In genomic region chr17:19002191-19002590, GRCh38 we compare ENCODE assay signal across 12 cellular contexts. TPM values are rescaled to one million over a fixed set of nuclear protein-coding genes. Genes with fewer than 3 reads are reported as not detected.
DNase-seq lines count a peak whose midpoint lies in the region; ATAC-seq, FAIRE-seq and TF ChIP-seq lines count a peak whose summit lies in the region.
"Had no signal": no experiment of that assay in that cellular context is flagged by ENCODE, and none has a peak within 500 bp of the region (broad histone marks: within the 10 kb centered on the region; RNA-seq: fewer than 3 reads in every experiment).

No MANE protein-coding gene starts in this region.

- peaks cover 11% of the 10 kb centered on the region for H4K20me1 ChIP-seq in keratinocyte (ENCODE audit: control insufficient read depth, extremely low read depth, insufficient read depth, low read length)

- no peak overlapping the region for H2AFZ ChIP-seq in keratinocyte (ENCODE audit: control insufficient read depth, low read length)

- H3K9me3 ChIP-seq in keratinocyte (ENCODE audit: control insufficient read depth, low read depth, low read length) (no peaks in the 10 kb centered on the region), adrenal gland (replicated peaks in 1 of 3) (no peaks in the 10 kb centered on the region)

- H3K4me2 ChIP-seq in keratinocyte (ENCODE audit: control insufficient read depth, extremely low read depth, insufficient read depth, low read depth, low read length): peak overlapping the region; percentile 96

- H3K36me3 Mint-ChIP-seq in stimulated activated naive CD8-positive, alpha-beta T cell treated with anti-CD3 and anti-CD28 coated beads, Interleukin-15, Interleukin-2, amounts not matched to agents 100 ng/mL and 50 ng/mL, for 24 hours (ENCODE audit: low read depth): peaks cover 17% of the 10 kb centered on the region
- H3K36me3 Mint-ChIP-seq in activated T-helper 17 cell treated with anti-CD3 and anti-CD28 coated beads, Interleukin-2, amount 50 U/mL, for 72 hours (ENCODE audit: low read depth): peaks cover 23% of the 10 kb centered on the region
- H3K36me3 Mint-ChIP-seq in endothelial cell (ENCODE audit: low read depth, unreplicated experiment): no peaks in the 10 kb centered on the region

- H3K4me1 ChIP-seq in keratinocyte (ENCODE audit: control insufficient read depth, extremely low read depth, insufficient read depth, low read length) (peaks cover 58% of the 10 kb centered on the region), adrenal gland (replicated peaks in 1 of 2) (peaks cover 12 to 13% of the 10 kb centered on the region in 2 donors)

- H3K9me3 Mint-ChIP-seq in stimulated activated naive CD8-positive, alpha-beta T cell treated with anti-CD3 and anti-CD28 coated beads, Interleukin-15, Interleukin-2, amounts not matched to agents 100 ng/mL and 50 ng/mL, for 24 hours: no peaks in the 10 kb centered on the region
- H3K9me3 Mint-ChIP-seq in activated T-helper 17 cell treated with anti-CD3 and anti-CD28 coated beads, Interleukin-2, amount 50 U/mL, for 72 hours: no peaks in the 10 kb centered on the region
- no peaks in the 10 kb centered on the region for H3K9me3 Mint-ChIP-seq in endothelial cell (ENCODE audit: unreplicated experiment)

- H3K27ac ChIP-seq in keratinocyte (ENCODE audit: control insufficient read depth, insufficient read depth, low read length) (peak overlapping the region; percentile 96), substantia nigra (ENCODE audit: low read depth, low read length, poor library complexity, severe bottlenecking) (no peak overlapping the region), adrenal gland (no peak overlapping the region)
- H3K27ac ChIP-seq: heart left ventricle had no signal

- H3K27me3 ChIP-seq in keratinocyte (ENCODE audit: control insufficient read depth, extremely low read depth, insufficient read depth, low read length) (no peaks in the 10 kb centered on the region), adrenal gland (no peaks in the 10 kb centered on the region)
- H3K27me3 ChIP-seq: heart left ventricle had no signal

- ATAC-seq in stimulated activated naive CD8-positive, alpha-beta T cell treated with anti-CD3 and anti-CD28 coated beads, Interleukin-15, Interleukin-2, amounts not matched to agents 100 U/mL and 50 U/mL, for 24 hours: no peak
- no peak for ATAC-seq in activated T-helper 17 cell treated with anti-CD3 and anti-CD28 coated beads, Interleukin-2, amount 50 U/mL, for 72 hours (replicated peaks)
- ATAC-seq: heart left ventricle had no signal

- peak overlapping the region; percentile 84 for H3K4me3 Mint-ChIP-seq in stimulated activated naive CD8-positive, alpha-beta T cell treated with anti-CD3 and anti-CD28 coated beads, Interleukin-15, Interleukin-2, amounts not matched to agents 100 ng/mL and 50 ng/mL, for 24 hours
- peak overlapping the region; percentile 77 for H3K4me3 Mint-ChIP-seq in activated T-helper 17 cell treated with anti-CD3 and anti-CD28 coated beads, Interleukin-2, amount 50 U/mL, for 72 hours
- H3K4me3 Mint-ChIP-seq in endothelial cell (ENCODE audit: unreplicated experiment): no peak overlapping the region

- WGBS in adrenal gland, 4 donors: 62 to 72% (median 67%) methylated on average over 4 to 5 of the region's 5 CpGs

- H3K27ac Mint-ChIP-seq in stimulated activated naive CD8-positive, alpha-beta T cell treated with anti-CD3 and anti-CD28 coated beads, Interleukin-15, Interleukin-2, amounts not matched to agents 100 ng/mL and 50 ng/mL, for 24 hours: no peak overlapping the region
- peak overlapping the region; percentile 49 for H3K27ac Mint-ChIP-seq in activated T-helper 17 cell treated with anti-CD3 and anti-CD28 coated beads, Interleukin-2, amount 50 U/mL, for 72 hours
- no peak overlapping the region for H3K27ac Mint-ChIP-seq in endothelial cell (ENCODE audit: unreplicated experiment)

- no peaks in the 10 kb centered on the region for H3K27me3 Mint-ChIP-seq in stimulated activated naive CD8-positive, alpha-beta T cell treated with anti-CD3 and anti-CD28 coated beads, Interleukin-15, Interleukin-2, amounts not matched to agents 100 ng/mL and 50 ng/mL, for 24 hours
- no peaks in the 10 kb centered on the region for H3K27me3 Mint-ChIP-seq in activated T-helper 17 cell treated with anti-CD3 and anti-CD28 coated beads, Interleukin-2, amount 50 U/mL, for 72 hours
- H3K27me3 Mint-ChIP-seq in endothelial cell (ENCODE audit: unreplicated experiment): no peaks in the 10 kb centered on the region

- DNase-seq in stimulated activated naive CD8-positive, alpha-beta T cell treated with anti-CD3 and anti-CD28 coated beads, Interleukin-15, Interleukin-2, amounts not matched to agents 100 U/mL and 50 U/mL, for 24 hours: no peak
- no peak for DNase-seq in keratinocyte (ENCODE audit: low read depth, low spot score)
- no peak for DNase-seq in substantia nigra (lab: John Stamatoyannopoulos, UW)
- no peak for DNase-seq in cortex of kidney (lab: John Stamatoyannopoulos, UW)
- DNase-seq in endothelial cell (ENCODE audit: low spot score): no peak
- DNase-seq in adrenal gland: no peak
- DNase-seq: heart left ventricle; NCI-H2107; SHP77 treated with DMSO at 0.1 percent for 48 hours; stimulated activated CD4-positive, alpha-beta T cell treated with anti-CD3 and anti-CD28 coated beads, Interleukin-15, amount 100 ng/mL, for 24 hours had no signal

- intact Hi-C loops in adrenal gland (cut with DNase I): no loop called here

- no peak for TF ChIP-seq POLR2A in adrenal gland (IDR thresholded peaks at IDR 0.05)

- H3K36me3 ChIP-seq in keratinocyte (ENCODE audit: control insufficient read depth in 2 of 2, extremely low read depth in 1 of 2, insufficient read depth in 2 of 2, low read length in 2 of 2) (peaks cover 9 to 41% of the 10 kb centered on the region in 2 experiments), adrenal gland (replicated peaks in 1 of 2) (no peaks in the 10 kb centered on the region)
- H3K36me3 ChIP-seq: heart left ventricle had no signal

- peak overlapping the region; percentile 87 for H3K9ac ChIP-seq in keratinocyte (ENCODE audit: control insufficient read depth, extremely low read depth, insufficient read depth, low read length)

- H3K9me1 ChIP-seq in keratinocyte (ENCODE audit: control insufficient read depth, extremely low read depth, insufficient read depth, low read length): peaks cover 4% of the 10 kb centered on the region

- dilution Hi-C loops in keratinocyte (cut with MboI; ENCODE audit: extremely low pct_ligation_motif_present, low sequenced_read_pairs): no loop called here

- FAIRE-seq in keratinocyte (lab: Jason Lieb, UNC): no peak

- H3K4me1 Mint-ChIP-seq in stimulated activated naive CD8-positive, alpha-beta T cell treated with anti-CD3 and anti-CD28 coated beads, Interleukin-15, Interleukin-2, amounts not matched to agents 100 ng/mL and 50 ng/mL, for 24 hours (ENCODE audit: low read depth): peaks cover 33% of the 10 kb centered on the region
- peaks cover 12% of the 10 kb centered on the region for H3K4me1 Mint-ChIP-seq in activated T-helper 17 cell treated with anti-CD3 and anti-CD28 coated beads, Interleukin-2, amount 50 U/mL, for 72 hours
- no peaks in the 10 kb centered on the region for H3K4me1 Mint-ChIP-seq in endothelial cell (ENCODE audit: unreplicated experiment)

- no peak for TF ChIP-seq CTCF in keratinocyte (optimal IDR thresholded peaks at IDR 0.05 in 1 of 3, IDR thresholded peaks at IDR 0.05 in 1 of 3, conservative IDR thresholded peaks at IDR 0.05 in 1 of 3; ENCODE audit: extremely low read depth in 1 of 3, insufficient read depth in 2 of 3, low read length in 3 of 3)
- no peak for TF ChIP-seq CTCF in endothelial cell (IDR thresholded peaks at IDR 0.05; ENCODE audit: unreplicated experiment)
- TF ChIP-seq CTCF in adrenal gland (IDR thresholded peaks at IDR 0.05): no peak

- peak overlapping the region; percentile 71 to 84 (median 78) for H3K4me3 ChIP-seq in keratinocyte (ENCODE audit: control insufficient read depth in 2 of 3, extremely low read depth in 1 of 3, insufficient read depth in 2 of 3, low read depth in 1 of 3, low read length in 3 of 3)
- H3K4me3 ChIP-seq in adrenal gland: no peak overlapping the region
- H3K4me3 ChIP-seq: heart left ventricle had no signal

- H3K79me2 ChIP-seq in keratinocyte (ENCODE audit: control insufficient read depth, insufficient read depth, low read length): peaks cover 58% of the 10 kb centered on the region

RNA-seq across cellular contexts. Expression of gene FAM83G, which starts 2.4 kb away (rescaled TPM):
- 10 to 100 TPM; 15.9 to 22.6 TPM for total RNA-seq in activated T-helper 17 cell treated with anti-CD3 and anti-CD28 coated beads, Interleukin-2, amount 50 U/mL, for 72 hours
- polyA plus RNA-seq in keratinocyte (23.2 to 29.8 TPM (median 23.7 TPM) in 3 replicates), adrenal gland (1 to 10 TPM; 1.8 to 3.5 (median 2.5) TPM)
- polyA plus RNA-seq in keratinocyte (2011; ENCODE audit: low read depth): 17.7 TPM
- polyA plus RNA-seq in keratinocyte (2011; cell fraction: cytosol; rRNA removed): 15.2 and 25.5 TPM in 2 replicates
- 57.1 and 69.8 TPM in 2 replicates for polyA plus RNA-seq in keratinocyte (2011; cell fraction: nucleus; rRNA removed)
- polyA plus RNA-seq in keratinocyte (2012; ENCODE audit: low replicate concordance): 30.2 and 48.6 TPM in 2 replicates
- 29.1 to 51.3 TPM (median 33.1 TPM) in 3 replicates for polyA minus RNA-seq in keratinocyte
- 58.1 TPM for polyA minus RNA-seq in keratinocyte (2011; cell fraction: cytosol; rRNA and poly(A)+ RNA removed)
- polyA minus RNA-seq in keratinocyte (2011; cell fraction: nucleus; rRNA and poly(A)+ RNA removed): 67.7 and 69.3 TPM in 2 replicates
- total RNA-seq in endothelial cell (ENCODE audit: unreplicated experiment) (1.6 TPM), adrenal gland (1 to 10 TPM; 2.6 to 7.3 (median 4.6) TPM)

RNA-seq across cellular contexts. Expression of gene GRAP, which starts 44.6 kb away (rescaled TPM):
- 10 to 100 TPM; 13.1 to 14.4 TPM for total RNA-seq in activated T-helper 17 cell treated with anti-CD3 and anti-CD28 coated beads, Interleukin-2, amount 50 U/mL, for 72 hours
- 0.02 to 0.05 TPM (median 0.03 TPM) in 3 replicates for polyA plus RNA-seq in keratinocyte
- not detected for polyA plus RNA-seq in keratinocyte (2011; ENCODE audit: low read depth)
- polyA plus RNA-seq in keratinocyte (2011; cell fraction: cytosol; rRNA removed): 0.04 TPM in 1 of 2 replicates, not detected in the other
- 0.12 TPM in 1 of 2 replicates, not detected in the other for polyA plus RNA-seq in keratinocyte (2011; cell fraction: nucleus; rRNA removed)
- polyA plus RNA-seq in keratinocyte (2012; ENCODE audit: low replicate concordance): not detected in 2 replicates
- polyA minus RNA-seq in keratinocyte: not detected in 3 replicates
- polyA minus RNA-seq in keratinocyte (2011; cell fraction: cytosol; rRNA and poly(A)+ RNA removed): not detected
- not detected in 2 replicates for polyA minus RNA-seq in keratinocyte (2011; cell fraction: nucleus; rRNA and poly(A)+ RNA removed)
- 50.2 TPM for total RNA-seq in endothelial cell (ENCODE audit: unreplicated experiment)
- 10 to 100 TPM in 1 of 8 donors, 1 to 10 TPM in 7; 4.8 to 11.7 (median 7.5) TPM for total RNA-seq in adrenal gland
- 10 to 100 TPM in 1 of 3 donors, 1 to 10 TPM in 2; 1.7 to 17.0 (median 8.4) TPM for polyA plus RNA-seq in adrenal gland

RNA-seq across cellular contexts. Expression of gene SLC5A10, which starts 50.2 kb away (rescaled TPM):
- total RNA-seq in activated T-helper 17 cell treated with anti-CD3 and anti-CD28 coated beads, Interleukin-2, amount 50 U/mL, for 72 hours: not detected
- polyA plus RNA-seq in keratinocyte (0.02 to 0.04 TPM in 2 of 3 replicates, not detected in the other), adrenal gland (under 1 TPM in 2 of 3 donors, not detected in 1; 0.20 to 0.24 TPM)
- 0.07 TPM for polyA plus RNA-seq in keratinocyte (2011; ENCODE audit: low read depth)
- polyA plus RNA-seq in keratinocyte (2011; cell fraction: cytosol; rRNA removed): 0.03 TPM in 1 of 2 replicates, not detected in the other
- polyA plus RNA-seq in keratinocyte (2011; cell fraction: nucleus; rRNA removed): 0.08 and 0.14 TPM in 2 replicates
- 0.27 TPM in 1 of 2 replicates, not detected in the other for polyA plus RNA-seq in keratinocyte (2012; ENCODE audit: low replicate concordance)
- not detected in 3 replicates for polyA minus RNA-seq in keratinocyte
- polyA minus RNA-seq in keratinocyte (2011; cell fraction: cytosol; rRNA and poly(A)+ RNA removed): not detected
- 0.31 and 0.32 TPM in 2 replicates for polyA minus RNA-seq in keratinocyte (2011; cell fraction: nucleus; rRNA and poly(A)+ RNA removed)
- total RNA-seq in endothelial cell (ENCODE audit: unreplicated experiment) (0.08 TPM), adrenal gland (under 1 TPM in 1 of 8 donors, not detected in 7; 0.16 TPM)

Comparison
In these comparisons a context has a peak if more than half of its experiments do, and no peak if none do; other contexts are left out.
1. H3K4me3 ChIP-seq: peak in keratinocyte (3 of 3); none in adrenal gland (0 of 4).